ENCODE assay signal across 9 cellular contexts in genomic region chr1:8394456-8395321, GRCh38.
DNase-seq lines count a peak whose midpoint lies in the region; ATAC-seq and TF ChIP-seq lines count a peak whose summit lies in the region.
"Had no signal": no experiment of that assay in that cellular context is flagged by ENCODE, and none has a peak within 500 bp of the region (broad histone marks: within the 10 kb centered on the region; RNA-seq: fewer than 3 reads in every experiment).

No MANE protein-coding gene starts in this region.

- TF ChIP-seq CTCF in fibroblast of the aortic adventitia (IDR thresholded peaks at IDR 0.05; ENCODE audit: insufficient read depth, low read length), result no peak

- no peaks in the 10 kb centered on the region for H3K27me3 Mint-ChIP-seq in stimulated activated naive CD8-positive, alpha-beta T cell treated with anti-CD3 and anti-CD28 coated beads, Interleukin-15, Interleukin-2, amounts not matched to agents 100 ng/mL and 50 ng/mL, for 24 hours

- ATAC-seq in activated CD4-positive, CD25-positive, alpha-beta regulatory T cell treated with anti-CD3 and anti-CD28 coated beads, Interleukin-2, amount 50 U/mL, for 24 hours, result peak; percentile 44 to 62
- ATAC-seq in left lobe of liver, result no peak
- ATAC-seq: A549 had no signal

- H3K4me1 Mint-ChIP-seq in stimulated activated naive CD8-positive, alpha-beta T cell treated with anti-CD3 and anti-CD28 coated beads, Interleukin-15, Interleukin-2, amounts not matched to agents 100 ng/mL and 50 ng/mL, for 24 hours (ENCODE audit: low read depth), result peaks cover 91% of the 10 kb centered on the region

- H3K4me3 ChIP-seq in fibroblast of the aortic adventitia (ENCODE audit: low read depth, low read length), result no peak overlapping the region
- H3K4me3 ChIP-seq: A549 had no signal

- H3K4me3 Mint-ChIP-seq in stimulated activated naive CD8-positive, alpha-beta T cell treated with anti-CD3 and anti-CD28 coated beads, Interleukin-15, Interleukin-2, amounts not matched to agents 100 ng/mL and 50 ng/mL, for 24 hours, result peak overlapping the region; percentile 75

- H3K36me3 Mint-ChIP-seq in stimulated activated naive CD8-positive, alpha-beta T cell treated with anti-CD3 and anti-CD28 coated beads, Interleukin-15, Interleukin-2, amounts not matched to agents 100 ng/mL and 50 ng/mL, for 24 hours (ENCODE audit: low read depth), result peaks cover 47% of the 10 kb centered on the region

- DNase-seq in activated CD4-positive, CD25-positive, alpha-beta regulatory T cell (lab: John Stamatoyannopoulos, UW), result no peak
- peak; percentile 65 for DNase-seq in activated CD4-positive, alpha-beta T cell treated with anti-CD3 and anti-CD28 coated beads for 48 hours
- peak; percentile 91 for DNase-seq in fibroblast of the aortic adventitia (ENCODE audit: low read depth)
- no peak for DNase-seq in HK-2 (ENCODE audit: unreplicated experiment)
- no peak for DNase-seq in left lobe of liver (ENCODE audit: low spot score)
- no peak for DNase-seq in UCSD-AML1 (lab: John Stamatoyannopoulos, UW; ENCODE audit: unreplicated experiment)

- peak overlapping the region; percentile 92 for H3K27ac Mint-ChIP-seq in stimulated activated naive CD8-positive, alpha-beta T cell treated with anti-CD3 and anti-CD28 coated beads, Interleukin-15, Interleukin-2, amounts not matched to agents 100 ng/mL and 50 ng/mL, for 24 hours

- H3K9me3 Mint-ChIP-seq in stimulated activated naive CD8-positive, alpha-beta T cell treated with anti-CD3 and anti-CD28 coated beads, Interleukin-15, Interleukin-2, amounts not matched to agents 100 ng/mL and 50 ng/mL, for 24 hours, result peaks cover 4% of the 10 kb centered on the region

Comparison
In these comparisons a context has a peak if more than half of its experiments do, and no peak if none do; other contexts are left out.
1. DNase-seq: peak in activated CD4-positive, alpha-beta T cell treated with anti-CD3 and anti-CD28 coated beads for 48 hours (single experiment) and fibroblast of the aortic adventitia (single experiment); none in activated CD4-positive, CD25-positive, alpha-beta regulatory T cell (0 of 4), HK-2 (single experiment), left lobe of liver (single experiment) and UCSD-AML1 (single experiment).